8 cellular contexts compared by ENCODE assay signal in the genomic region with DNA sequence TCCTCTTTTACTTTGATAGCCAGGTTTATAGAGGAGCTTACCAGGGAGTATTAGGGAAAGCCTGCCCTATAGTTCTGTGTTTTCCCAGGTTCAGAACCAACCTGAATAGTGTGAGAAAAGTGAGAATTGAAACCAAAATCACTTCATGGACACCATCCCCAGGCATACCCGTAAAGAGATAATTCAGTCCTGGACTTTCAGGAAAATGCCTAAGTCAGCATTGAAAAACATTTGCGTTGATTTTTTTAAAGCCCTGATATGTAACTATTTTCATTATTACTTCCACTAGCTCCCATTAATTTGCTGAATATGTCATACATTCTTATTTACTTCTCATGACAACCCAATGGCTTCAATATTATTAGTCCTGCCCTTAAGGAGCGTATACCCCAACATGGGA.
"Had no signal": no experiment of that assay in that cellular context is flagged by ENCODE, and none has a peak within 500 bp of the region (broad histone marks: within the 10 kb centered on the region; RNA-seq: fewer than 3 reads in every experiment).

No MANE protein-coding gene starts in this region.

- ATAC-seq: GM12878 had no signal

- H3K4me3 ChIP-seq: GM12878 had no signal

- DNase-seq: GDM1, GF-D8 had no signal

- FAIRE-seq: G401.6, GM12878, GM12891, GM12892, GM18507, GM19239 had no signal
